ENCODE assay signal across 1 cellular context in the genomic region with DNA sequence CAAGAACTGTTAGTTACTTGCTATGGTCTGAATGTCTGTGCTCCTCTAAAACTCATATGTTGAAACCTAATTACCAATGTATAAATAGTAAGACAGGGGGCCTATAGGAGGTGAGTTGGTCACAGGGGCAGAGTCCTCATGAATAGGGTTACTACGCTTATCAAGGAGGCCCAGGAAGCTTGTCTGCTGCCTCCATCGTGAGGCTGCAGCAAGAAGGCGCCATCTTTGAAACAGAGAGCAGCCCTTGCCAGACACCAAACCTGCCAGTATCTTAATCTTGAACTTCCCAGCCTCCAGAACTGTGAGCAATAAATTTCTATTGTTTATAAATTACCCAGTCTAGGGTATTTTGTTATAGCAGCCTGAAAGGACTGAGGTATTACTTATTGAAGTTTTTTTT.
TF ChIP-seq lines count a peak whose summit lies in the region.

No MANE protein-coding gene starts in this region.

TF ChIP-seq in K562, 482 proteins besides CTCF, POLR2A, EP300 and RAD21 (continued from another document):
- TF ChIP-seq, protein P1, sequence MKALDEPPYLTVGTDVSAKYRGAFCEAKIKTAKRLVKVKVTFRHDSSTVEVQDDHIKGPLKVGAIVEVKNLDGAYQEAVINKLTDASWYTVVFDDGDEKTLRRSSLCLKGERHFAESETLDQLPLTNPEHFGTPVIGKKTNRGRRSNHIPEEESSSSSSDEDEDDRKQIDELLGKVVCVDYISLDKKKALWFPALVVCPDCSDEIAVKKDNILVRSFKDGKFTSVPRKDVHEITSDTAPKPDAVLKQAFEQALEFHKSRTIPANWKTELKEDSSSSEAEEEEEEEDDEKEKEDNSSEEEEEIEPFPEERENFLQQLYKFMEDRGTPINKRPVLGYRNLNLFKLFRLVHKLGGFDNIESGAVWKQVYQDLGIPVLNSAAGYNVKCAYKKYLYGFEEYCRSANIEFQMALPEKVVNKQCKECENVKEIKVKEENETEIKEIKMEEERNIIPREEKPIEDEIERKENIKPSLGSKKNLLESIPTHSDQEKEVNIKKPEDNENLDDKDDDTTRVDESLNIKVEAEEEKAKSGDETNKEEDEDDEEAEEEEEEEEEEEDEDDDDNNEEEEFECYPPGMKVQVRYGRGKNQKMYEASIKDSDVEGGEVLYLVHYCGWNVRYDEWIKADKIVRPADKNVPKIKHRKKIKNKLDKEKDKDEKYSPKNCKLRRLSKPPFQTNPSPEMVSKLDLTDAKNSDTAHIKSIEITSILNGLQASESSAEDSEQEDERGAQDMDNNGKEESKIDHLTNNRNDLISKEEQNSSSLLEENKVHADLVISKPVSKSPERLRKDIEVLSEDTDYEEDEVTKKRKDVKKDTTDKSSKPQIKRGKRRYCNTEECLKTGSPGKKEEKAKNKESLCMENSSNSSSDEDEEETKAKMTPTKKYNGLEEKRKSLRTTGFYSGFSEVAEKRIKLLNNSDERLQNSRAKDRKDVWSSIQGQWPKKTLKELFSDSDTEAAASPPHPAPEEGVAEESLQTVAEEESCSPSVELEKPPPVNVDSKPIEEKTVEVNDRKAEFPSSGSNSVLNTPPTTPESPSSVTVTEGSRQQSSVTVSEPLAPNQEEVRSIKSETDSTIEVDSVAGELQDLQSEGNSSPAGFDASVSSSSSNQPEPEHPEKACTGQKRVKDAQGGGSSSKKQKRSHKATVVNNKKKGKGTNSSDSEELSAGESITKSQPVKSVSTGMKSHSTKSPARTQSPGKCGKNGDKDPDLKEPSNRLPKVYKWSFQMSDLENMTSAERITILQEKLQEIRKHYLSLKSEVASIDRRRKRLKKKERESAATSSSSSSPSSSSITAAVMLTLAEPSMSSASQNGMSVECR (CRISPR knock-in tag; IDR thresholded peaks at IDR 0.05): no peak
- TF ChIP-seq, protein P2, sequence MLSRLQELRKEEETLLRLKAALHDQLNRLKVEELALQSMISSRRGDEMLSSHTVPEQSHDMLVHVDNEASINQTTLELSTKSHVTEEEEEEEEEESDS (CRISPR knock-in tag; IDR thresholded peaks at IDR 0.05): no peak
- peak; percentile 39 for TF ChIP-seq TCF3 (CRISPR knock-in tag; IDR thresholded peaks at IDR 0.05)
- no peak for TF ChIP-seq CBX5 (IDR thresholded peaks at IDR 0.05; ENCODE audit: borderline replicate concordance, low read depth)
- no peak for TF ChIP-seq HNRNPLL (IDR thresholded peaks at IDR 0.05; ENCODE audit: low read depth, low read length, poor library complexity, severe bottlenecking)
- TF ChIP-seq, protein P3, sequence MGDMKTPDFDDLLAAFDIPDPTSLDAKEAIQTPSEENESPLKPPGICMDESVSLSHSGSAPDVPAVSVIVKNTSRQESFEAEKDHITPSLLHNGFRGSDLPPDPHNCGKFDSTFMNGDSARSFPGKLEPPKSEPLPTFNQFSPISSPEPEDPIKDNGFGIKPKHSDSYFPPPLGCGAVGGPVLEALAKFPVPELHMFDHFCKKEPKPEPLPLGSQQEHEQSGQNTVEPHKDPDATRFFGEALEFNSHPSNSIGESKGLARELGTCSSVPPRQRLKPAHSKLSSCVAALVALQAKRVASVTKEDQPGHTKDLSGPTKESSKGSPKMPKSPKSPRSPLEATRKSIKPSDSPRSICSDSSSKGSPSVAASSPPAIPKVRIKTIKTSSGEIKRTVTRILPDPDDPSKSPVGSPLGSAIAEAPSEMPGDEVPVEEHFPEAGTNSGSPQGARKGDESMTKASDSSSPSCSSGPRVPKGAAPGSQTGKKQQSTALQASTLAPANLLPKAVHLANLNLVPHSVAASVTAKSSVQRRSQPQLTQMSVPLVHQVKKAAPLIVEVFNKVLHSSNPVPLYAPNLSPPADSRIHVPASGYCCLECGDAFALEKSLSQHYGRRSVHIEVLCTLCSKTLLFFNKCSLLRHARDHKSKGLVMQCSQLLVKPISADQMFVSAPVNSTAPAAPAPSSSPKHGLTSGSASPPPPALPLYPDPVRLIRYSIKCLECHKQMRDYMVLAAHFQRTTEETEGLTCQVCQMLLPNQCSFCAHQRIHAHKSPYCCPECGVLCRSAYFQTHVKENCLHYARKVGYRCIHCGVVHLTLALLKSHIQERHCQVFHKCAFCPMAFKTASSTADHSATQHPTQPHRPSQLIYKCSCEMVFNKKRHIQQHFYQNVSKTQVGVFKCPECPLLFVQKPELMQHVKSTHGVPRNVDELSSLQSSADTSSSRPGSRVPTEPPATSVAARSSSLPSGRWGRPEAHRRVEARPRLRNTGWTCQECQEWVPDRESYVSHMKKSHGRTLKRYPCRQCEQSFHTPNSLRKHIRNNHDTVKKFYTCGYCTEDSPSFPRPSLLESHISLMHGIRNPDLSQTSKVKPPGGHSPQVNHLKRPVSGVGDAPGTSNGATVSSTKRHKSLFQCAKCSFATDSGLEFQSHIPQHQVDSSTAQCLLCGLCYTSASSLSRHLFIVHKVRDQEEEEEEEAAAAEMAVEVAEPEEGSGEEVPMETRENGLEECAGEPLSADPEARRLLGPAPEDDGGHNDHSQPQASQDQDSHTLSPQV (IDR thresholded peaks at IDR 0.05): peak; percentile 43; the same call in 1 of the 2 replicates
TF ChIP-seq in K562: peak in this region for 7.
